Comparison of ENCODE assay signal across 21 cellular contexts in the genomic region with DNA sequence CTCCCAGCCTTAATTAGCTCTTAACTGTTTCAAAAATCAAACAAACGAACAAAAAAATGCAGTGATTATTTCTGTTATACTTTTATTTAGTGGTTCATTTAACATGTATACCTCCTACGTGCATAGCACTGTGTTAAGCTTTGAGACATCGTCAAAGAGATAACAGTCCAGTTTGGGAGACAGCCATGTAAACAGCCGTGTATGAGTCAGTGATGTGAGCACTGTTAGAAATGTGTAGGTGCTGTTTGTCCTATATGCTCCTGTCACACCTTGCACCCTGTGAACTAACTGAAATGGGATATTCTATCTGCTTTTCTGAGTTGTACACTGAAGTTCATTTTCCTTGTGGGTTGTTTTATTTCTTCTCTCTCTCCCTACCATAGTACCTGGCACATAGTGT.
DNase-seq lines count a peak whose midpoint lies in the region; ATAC-seq and TF ChIP-seq lines count a peak whose summit lies in the region.
"Had no signal": no experiment of that assay in that cellular context is flagged by ENCODE, and none has a peak within 500 bp of the region (broad histone marks: within the 10 kb centered on the region; RNA-seq: fewer than 3 reads in every experiment).

No MANE protein-coding gene starts in this region.

- TF ChIP-seq CTCF in Calu3 (IDR thresholded peaks at IDR 0.05; ENCODE audit: unreplicated experiment) (no peak), HEK293 (tag by site-specific recombination; IDR thresholded peaks at IDR 0.05) (no peak), progenitor cell of endocrine pancreas (IDR thresholded peaks at IDR 0.05; ENCODE audit: unreplicated experiment) (no peak), sigmoid colon (IDR thresholded peaks at IDR 0.05) (no peak)

- 44 to 79% methylated on average over 4 of the region's 4 CpGs for WGBS in sigmoid colon, 2 donors

- no peak for TF ChIP-seq POLR2A in sigmoid colon (IDR thresholded peaks at IDR 0.05)

- H3K4me1 Mint-ChIP-seq in Calu3 (ENCODE audit: low read depth, unreplicated experiment) (peaks cover 32% of the 10 kb centered on the region), progenitor cell of endocrine pancreas (ENCODE audit: low read depth) (peaks cover 17% of the 10 kb centered on the region)
- H3K4me1 Mint-ChIP-seq in central memory CD8-positive, alpha-beta T cell, result no peaks in the 10 kb centered on the region

- no peak for TF ChIP-seq EP300 in sigmoid colon (IDR thresholded peaks at IDR 0.05)

- H3K4me3 Mint-ChIP-seq in Calu3 (ENCODE audit: low read depth, unreplicated experiment) (no peak overlapping the region), progenitor cell of endocrine pancreas (ENCODE audit: low read depth) (no peak overlapping the region)
- H3K4me3 Mint-ChIP-seq in central memory CD8-positive, alpha-beta T cell, result no peak overlapping the region

- DNase-seq in Calu3 (no peak), progenitor cell of endocrine pancreas (ENCODE audit: low spot score, unreplicated experiment) (no peak), globus pallidus (ENCODE audit: low spot score) (no peak), kidney tubule cell (ENCODE audit: low spot score) (no peak), sigmoid colon (no peak)
- no peak for DNase-seq in central memory CD8-positive, alpha-beta T cell (ENCODE audit: low spot score in 2 of 2)
- DNase-seq: DMS53, GOT3, MG63, NCI-H1105 treated with DMSO at 0.1 percent for 48 hours, NCI-H146, NCI-H1930, NCI-H2107, NCI-H524, NCI-H774, PC-3, SK-N-SH had no signal

- peak overlapping the region; percentile 12 for H3K27ac Mint-ChIP-seq in Calu3 (ENCODE audit: unreplicated experiment)
- peak overlapping the region; percentile 52 for H3K27ac Mint-ChIP-seq in central memory CD8-positive, alpha-beta T cell (ENCODE audit: low read depth)
- H3K27ac Mint-ChIP-seq in progenitor cell of endocrine pancreas, result peak overlapping the region; percentile 12

- POLR2A ChIA-PET in HEK293 (lab: Yijun Ruan, JAX), result no interaction called here

- CTCF ChIA-PET in Calu3 (lab: Charles Lee), result interaction anchor here (1.0 kb wide), 1 partner anchor 13 kb away, joined by 4 read pairs; no protein-coding TSS in a partner anchor
- CTCF ChIA-PET in HEK293 (lab: Yijun Ruan, JAX), result interaction anchor here (0.7 to 1.1 kb wide), 2 partner anchors 9 to 140 kb away, joined by 3 read pairs; no protein-coding TSS in a partner anchor

- no TSS peak for BruUV-seq in Calu3 (replicated peaks; lab: Mats Ljungman, UMichigan)

- H3K4me1 ChIP-seq in HEK293 (ENCODE audit: control insufficient read depth, insufficient read depth, low read length) (no peaks in the 10 kb centered on the region), sigmoid colon (no peaks in the 10 kb centered on the region)

- peaks cover 28% of the 10 kb centered on the region for H3K36me3 Mint-ChIP-seq in Calu3 (ENCODE audit: insufficient read depth, unreplicated experiment)
- H3K36me3 Mint-ChIP-seq in central memory CD8-positive, alpha-beta T cell (ENCODE audit: insufficient read depth), result peaks cover 7% of the 10 kb centered on the region
- peaks cover 22% of the 10 kb centered on the region for H3K36me3 Mint-ChIP-seq in progenitor cell of endocrine pancreas (ENCODE audit: insufficient read depth)

- no peaks in the 10 kb centered on the region for H3K27me3 ChIP-seq in sigmoid colon
- H3K27me3 ChIP-seq: MG63 had no signal

- intact Hi-C loops in Calu3 (cut with micrococcal nuclease; ENCODE audit: unreplicated experiment) (loop anchor here (5.0 kb wide), 1 partner anchor 77 kb away; no protein-coding TSS in a partner anchor), sigmoid colon (cut with DNase I) (no loop called here)

- H3K4me3 ChIP-seq in HEK293 (ENCODE audit: low read depth, low read length), result no peak overlapping the region
- no peak overlapping the region for H3K4me3 ChIP-seq in sigmoid colon
- H3K4me3 ChIP-seq: GM12878, MG63 had no signal

- H3K36me3 ChIP-seq in HEK293 (ENCODE audit: control insufficient read depth in 2 of 2, insufficient read depth in 1 of 2, low read length in 2 of 2), result no peaks in the 10 kb centered on the region
- peaks cover 0 to 5% (median 0%) of the 10 kb centered on the region in 4 donors for H3K36me3 ChIP-seq in sigmoid colon
- H3K36me3 ChIP-seq: MG63 had no signal

- no peaks in the 10 kb centered on the region for H3K9me3 Mint-ChIP-seq in Calu3 (ENCODE audit: low read depth, unreplicated experiment)
- no peaks in the 10 kb centered on the region for H3K9me3 Mint-ChIP-seq in central memory CD8-positive, alpha-beta T cell
- peaks cover 2% of the 10 kb centered on the region for H3K9me3 Mint-ChIP-seq in progenitor cell of endocrine pancreas (ENCODE audit: low read depth)

- H3K9me3 ChIP-seq in HEK293 (ENCODE audit: control insufficient read depth, insufficient read depth, low read depth, low read length) (no peaks in the 10 kb centered on the region), sigmoid colon (no peaks in the 10 kb centered on the region)
- H3K9me3 ChIP-seq: MG63, SK-N-SH had no signal

- H3K27me3 Mint-ChIP-seq in Calu3 (ENCODE audit: unreplicated experiment) (no peaks in the 10 kb centered on the region), progenitor cell of endocrine pancreas (no peaks in the 10 kb centered on the region)
- no peaks in the 10 kb centered on the region for H3K27me3 Mint-ChIP-seq in central memory CD8-positive, alpha-beta T cell

- ATAC-seq in central memory CD8-positive, alpha-beta T cell (replicated peaks; ENCODE audit: extremely low read depth, poor library complexity, severe bottlenecking), result no peak
- ATAC-seq: GM12878, HCT116, PC-3 had no signal

- no peak overlapping the region for H3K27ac ChIP-seq in HEK293 (ENCODE audit: extremely low read depth, low read depth, low read length)
- H3K27ac ChIP-seq in sigmoid colon, result no peak overlapping the region
- H3K27ac ChIP-seq: HL-60 had no signal

TF ChIP-seq in HEK293, 187 proteins besides CTCF, POLR2A, EP300 and RAD21:
- TF ChIP-seq EGR2 (tag by site-specific recombination; IDR thresholded peaks at IDR 0.05; ENCODE audit: low read depth), result 0 out of 2 replicates have a peak, but pooled peaks have one; percentile 9
- TF ChIP-seq ZNF292 (tag by site-specific recombination; IDR thresholded peaks at IDR 0.05; ENCODE audit: borderline replicate concordance, low read depth), result no peak
